In the genomic region with DNA sequence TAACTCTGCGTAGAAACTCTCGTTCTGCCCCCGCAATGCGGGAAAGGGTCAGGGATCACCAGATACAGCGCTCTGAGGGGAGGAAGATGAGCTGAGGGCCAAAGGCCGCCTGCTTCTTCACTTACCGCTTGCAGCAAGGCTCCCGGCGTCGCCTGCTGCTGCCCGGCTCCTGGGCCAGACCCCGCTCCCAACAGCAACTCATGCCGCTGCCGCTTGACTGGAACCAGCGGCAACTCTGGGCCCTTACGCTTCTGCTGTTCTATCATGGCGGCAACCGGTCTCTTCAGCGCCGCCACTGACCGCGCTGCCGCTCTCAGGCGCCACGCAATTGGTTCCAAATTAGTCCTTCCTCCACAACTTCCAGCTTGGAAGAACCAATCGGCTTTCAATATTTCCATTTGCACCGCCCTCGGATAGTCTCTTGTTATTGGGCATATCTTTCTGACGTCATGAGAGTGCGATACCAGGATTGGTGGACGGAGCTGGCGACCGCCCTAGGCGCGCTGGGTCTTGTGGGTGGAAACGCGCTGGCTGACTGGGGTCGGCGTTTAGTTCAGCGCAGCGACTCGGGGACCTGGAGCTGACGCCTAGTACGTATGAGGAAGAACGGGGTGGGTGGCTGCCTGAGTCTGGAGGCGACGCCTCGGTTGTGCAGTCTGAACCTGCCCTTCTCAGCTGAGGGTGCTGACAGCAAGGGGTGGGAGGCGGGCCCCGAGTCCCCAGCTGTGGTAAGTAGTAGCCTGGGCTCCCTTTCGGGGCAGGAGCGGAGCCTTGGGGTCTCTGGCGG, we compare ENCODE assay signal across 8 cellular contexts. TPM values are rescaled to one million over a fixed set of nuclear protein-coding genes. Genes with fewer than 3 reads are reported as not detected.
A peak's percentile ranks its signal among the peaks of the same experiment; 100 is the strongest.
DNase-seq lines count a peak whose midpoint lies in the region; ATAC-seq, FAIRE-seq and TF ChIP-seq lines count a peak whose summit lies in the region.

A gene (minus strand): TSS at position 303 of the 787 bp plus-strand sequence. CDS start 37 bp downstream, at position 266.
A gene with protein sequence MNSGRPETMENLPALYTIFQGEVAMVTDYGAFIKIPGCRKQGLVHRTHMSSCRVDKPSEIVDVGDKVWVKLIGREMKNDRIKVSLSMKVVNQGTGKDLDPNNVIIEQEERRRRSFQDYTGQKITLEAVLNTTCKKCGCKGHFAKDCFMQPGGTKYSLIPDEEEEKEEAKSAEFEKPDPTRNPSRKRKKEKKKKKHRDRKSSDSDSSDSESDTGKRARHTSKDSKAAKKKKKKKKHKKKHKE (plus strand): TSS at position 547 of the 787 bp plus-strand sequence. CDS start 13,067 bp downstream, outside the sequence.

- no peaks in the 10 kb centered on the region for H3K4me1 ChIP-seq in HUES64 (ENCODE audit: insufficient read depth, low read length)
- H3K4me1 ChIP-seq in OCI-LY1 (ENCODE audit: insufficient read depth, low read length, severe bottlenecking), result peaks cover 27% of the 10 kb centered on the region

- H3K9me3 ChIP-seq in HUES64 (ENCODE audit: insufficient read depth, low read depth, low read length) (no peaks in the 10 kb centered on the region), OCI-LY1 (ENCODE audit: low read length) (no peaks in the 10 kb centered on the region)

- H3K4me3 ChIP-seq in HUES64 (ENCODE audit: low read length) (peak within 1 kb of the TSS; percentile 87), OCI-LY1 (ENCODE audit: low read depth, low read length, poor library complexity, severe bottlenecking) (peak within 1 kb of the TSS; percentile 77)

- no peaks in the 10 kb centered on the region for H3K9me2 ChIP-seq in OCI-LY1 (ENCODE audit: low read depth, low read length)

- peaks cover 49% of the 10 kb centered on the region for H3K79me2 ChIP-seq in OCI-LY1 (ENCODE audit: insufficient read depth, low read length)

- no peak within 1 kb of the TSS for H2AFZ ChIP-seq in OCI-LY1 (ENCODE audit: low read length)

- under 1% methylated on average over 53 of the region's 53 CpGs for WGBS in HUES64

- H3K4me2 ChIP-seq in OCI-LY1 (ENCODE audit: low read length), result peak within 1 kb of the TSS; percentile 98

- peak; percentile 93 for DNase-seq in D721Med (ENCODE audit: insufficient read length, low spot score)
- DNase-seq in activated CD8-positive, alpha-beta memory T cell treated with anti-CD3 and anti-CD28 coated beads, Interleukin-2, amount 50 U/mL, for 48 hours, result peak; percentile 91
- peak; percentile 96 for DNase-seq in epidermal melanocyte (ENCODE audit: insufficient read length, low spot score)
- peak; percentile 97 for DNase-seq in middle frontal gyrus (ENCODE audit: extremely low spot score, low spot score)
- DNase-seq in stimulated activated CD8-positive, alpha-beta memory T cell treated with anti-CD3 and anti-CD28 coated beads, Interleukin-4, amount 100 ng/mL, for 1 hour (ENCODE audit: low read depth in 2 of 2, low spot score in 1 of 2), result peak; percentile 72 to 86

- H3K9ac ChIP-seq in HUES64 (ENCODE audit: low read depth, low read length) (peak within 1 kb of the TSS; percentile 97), OCI-LY1 (ENCODE audit: low read length) (peak within 1 kb of the TSS; percentile 94)

- H3K27me3 ChIP-seq in HUES64 (ENCODE audit: insufficient read depth, low read length), result no peaks in the 10 kb centered on the region
- no peaks in the 10 kb centered on the region for H3K27me3 ChIP-seq in OCI-LY1 (ENCODE audit: insufficient read depth, low read length)

- no peak for FAIRE-seq in D721Med (lab: Jason Lieb, UNC)

- no peaks in the 10 kb centered on the region for H4K20me1 ChIP-seq in OCI-LY1 (ENCODE audit: insufficient read depth, low read length)

- peaks cover 29% of the 10 kb centered on the region for H3K36me3 ChIP-seq in HUES64 (ENCODE audit: insufficient read depth, low read length)
- peaks cover 26% of the 10 kb centered on the region for H3K36me3 ChIP-seq in OCI-LY1 (ENCODE audit: insufficient read depth, low read length)

- H3K27ac ChIP-seq in HUES64 (ENCODE audit: low read depth, low read length) (peak within 1 kb of the TSS; percentile 85), OCI-LY1 (ENCODE audit: low read depth, low read length, poor library complexity, severe bottlenecking) (peak within 1 kb of the TSS; percentile 53)

- TF ChIP-seq CTCF in D721Med (IDR thresholded peaks at IDR 0.05; ENCODE audit: insufficient read depth, missing control alignments), result peak; percentile 9
- TF ChIP-seq CTCF in OCI-LY1 (IDR thresholded peaks at IDR 0.05; ENCODE audit: low read length), result no peak

- ATAC-seq in GM21447 (IDR thresholded peaks at IDR 0.05; ENCODE audit: unreplicated experiment), result peak; percentile 97

- H3F3A ChIP-seq in OCI-LY1 (ENCODE audit: insufficient read depth, low read length), result no peaks in the 10 kb centered on the region

RNA-seq across cellular contexts. Expression of the first gene that starts in this region (rescaled TPM):
- 91.0 TPM for polyA plus RNA-seq in HUES64 (2013, experiment 1 of 2)
- polyA plus RNA-seq in HUES64 (2013, experiment 2 of 2), result 82.2 TPM

RNA-seq across cellular contexts. Expression of the second gene that starts in this region (rescaled TPM):
- 45.0 TPM for polyA plus RNA-seq in HUES64 (2013, experiment 1 of 2)
- 47.0 TPM for polyA plus RNA-seq in HUES64 (2013, experiment 2 of 2)

Comparison
In these comparisons a context has a peak if more than half of its experiments do, and no peak if none do; other contexts are left out.
1. Peak in every context shown above with its lines: DNase-seq, ATAC-seq, H3K4me3 ChIP-seq and H3K27ac ChIP-seq.